In genomic region chr10:48800283-48800675, GRCh38 we compare ENCODE assay signal across 8 cellular contexts.
DNase-seq lines count a peak whose midpoint lies in the region; ATAC-seq, FAIRE-seq and TF ChIP-seq lines count a peak whose summit lies in the region.

No MANE protein-coding gene starts in this region.

- ATAC-seq in GM21576 (IDR thresholded peaks at IDR 0.05; ENCODE audit: unreplicated experiment), result peak; percentile 33
- peak in 3 of 4 experiments; percentile 29 to 73 (median 71) for ATAC-seq in T-cell (replicated peaks in 1 of 4)
- ATAC-seq in HG03521 (IDR thresholded peaks at IDR 0.05; ENCODE audit: unreplicated experiment), result no peak
- no peak for ATAC-seq in GM19324 (IDR thresholded peaks at IDR 0.05; ENCODE audit: low FRiP score, unreplicated experiment)

- TF ChIP-seq CTCF in D721Med (IDR thresholded peaks at IDR 0.05; ENCODE audit: insufficient read depth, missing control alignments) (no peak), RWPE1 (conservative IDR thresholded peaks at IDR 0.05; ENCODE audit: low read depth) (no peak)

- FAIRE-seq in D721Med (lab: Jason Lieb, UNC), result no peak

- DNase-seq in Ammon's horn (ENCODE audit: low spot score) (peak; percentile 69), T-cell (peak in 1 of 34 experiments; percentile 11), immature natural killer cell (peak in 1 of 3 donors; percentile 6), D721Med (ENCODE audit: insufficient read length, low spot score) (no peak), RWPE1 (ENCODE audit: low spot score) (no peak)

- H3K27ac Mint-ChIP-seq in T-cell (peak overlapping the region; percentile 91), immature natural killer cell (peak overlapping the region; percentile 14 to 96 (median 91))

- H3K4me1 Mint-ChIP-seq in T-cell (peaks cover 45 to 55% (median 49%) of the 10 kb centered on the region in 3 donors), immature natural killer cell (peaks cover 46 to 56% of the 10 kb centered on the region in 2 donors)

- H3K9me3 Mint-ChIP-seq in T-cell, result peaks cover 0 to 7% (median 6%) of the 10 kb centered on the region in 3 donors
- H3K9me3 Mint-ChIP-seq in immature natural killer cell, result peaks cover 0 to 7% (median 4%) of the 10 kb centered on the region in 6 donors

- H3K27ac ChIP-seq in RWPE1, result no peak overlapping the region

- POLR2A ChIA-PET in T-cell (lab: Charles Lee), result no interaction called here
- POLR2A ChIA-PET in RWPE1 (lab: Yijun Ruan, JAX; ENCODE audit: low non-redundant PET), result no interaction called here

- CTCF ChIA-PET in T-cell (lab: Charles Lee) (no interaction called here), RWPE1 (lab: Yijun Ruan, JAX) (no interaction called here)

- no peaks in the 10 kb centered on the region for H3K36me3 Mint-ChIP-seq in T-cell
- H3K36me3 Mint-ChIP-seq in immature natural killer cell, result peaks cover 4 to 5% (median 5%) of the 10 kb centered on the region in 3 donors

- no peaks in the 10 kb centered on the region for H3K27me3 Mint-ChIP-seq in T-cell
- H3K27me3 Mint-ChIP-seq in immature natural killer cell (ENCODE audit: low read depth in 3 of 3), result peaks cover 0 to 5% (median 0%) of the 10 kb centered on the region in 3 donors

- peak overlapping the region; percentile 44 to 67 (median 51) for H3K4me3 Mint-ChIP-seq in T-cell
- peak overlapping the region; percentile 65 to 85 (median 82) for H3K4me3 Mint-ChIP-seq in immature natural killer cell

Comparison
In these comparisons a context has a peak if more than half of its experiments do, and no peak if none do; other contexts are left out.
1. ATAC-seq: peak in GM21576 (single experiment) and T-cell (3 of 4); none in HG03521 (single experiment) and GM19324 (single experiment).